8 cellular contexts compared by ENCODE assay signal in genomic region chr15:76669521-76669920, GRCh38.
"Had no signal": no experiment of that assay in that cellular context is flagged by ENCODE, and none has a peak within 500 bp of the region (broad histone marks: within the 10 kb centered on the region; RNA-seq: fewer than 3 reads in every experiment).

No MANE protein-coding gene starts in this region.

- H2AFZ ChIP-seq: GM23338 had no signal

- H3K9ac ChIP-seq: KMS-11 had no signal

- H3K27ac ChIP-seq: KMS-11 had no signal

- ATAC-seq: GM23338 had no signal

- FAIRE-seq: H1, H54, HTR-8/SVneo had no signal

- H3K4me3 ChIP-seq: GM23338 had no signal

- H3K4me2 ChIP-seq: GM23338, KMS-11 had no signal

- DNase-seq: H9, HCEC 1CT, KBM-7 had no signal
